1 cellular context compared by ENCODE assay signal in the genomic region with DNA sequence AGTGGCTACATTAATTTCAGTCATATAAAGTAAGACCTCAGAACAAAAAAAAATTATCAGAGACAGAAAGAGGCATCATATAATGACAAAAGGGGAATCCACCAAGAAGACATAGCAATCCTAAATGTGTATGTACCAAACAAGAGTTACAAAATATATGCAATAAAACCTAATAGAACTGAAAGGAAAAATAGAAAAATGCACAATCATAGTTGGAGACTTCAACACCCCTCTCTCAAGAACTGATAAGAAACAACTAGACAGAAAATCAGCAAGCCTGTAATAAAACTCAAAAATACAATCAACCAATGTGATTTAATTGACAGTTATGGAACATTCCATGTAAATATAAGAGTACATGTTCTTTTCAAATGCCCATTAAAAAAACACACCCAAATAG.
TF ChIP-seq lines count a peak whose summit lies in the region.

No MANE protein-coding gene starts in this region.

TF ChIP-seq in K562, 482 proteins besides CTCF, POLR2A, EP300 and RAD21:
- TF ChIP-seq, protein P1, sequence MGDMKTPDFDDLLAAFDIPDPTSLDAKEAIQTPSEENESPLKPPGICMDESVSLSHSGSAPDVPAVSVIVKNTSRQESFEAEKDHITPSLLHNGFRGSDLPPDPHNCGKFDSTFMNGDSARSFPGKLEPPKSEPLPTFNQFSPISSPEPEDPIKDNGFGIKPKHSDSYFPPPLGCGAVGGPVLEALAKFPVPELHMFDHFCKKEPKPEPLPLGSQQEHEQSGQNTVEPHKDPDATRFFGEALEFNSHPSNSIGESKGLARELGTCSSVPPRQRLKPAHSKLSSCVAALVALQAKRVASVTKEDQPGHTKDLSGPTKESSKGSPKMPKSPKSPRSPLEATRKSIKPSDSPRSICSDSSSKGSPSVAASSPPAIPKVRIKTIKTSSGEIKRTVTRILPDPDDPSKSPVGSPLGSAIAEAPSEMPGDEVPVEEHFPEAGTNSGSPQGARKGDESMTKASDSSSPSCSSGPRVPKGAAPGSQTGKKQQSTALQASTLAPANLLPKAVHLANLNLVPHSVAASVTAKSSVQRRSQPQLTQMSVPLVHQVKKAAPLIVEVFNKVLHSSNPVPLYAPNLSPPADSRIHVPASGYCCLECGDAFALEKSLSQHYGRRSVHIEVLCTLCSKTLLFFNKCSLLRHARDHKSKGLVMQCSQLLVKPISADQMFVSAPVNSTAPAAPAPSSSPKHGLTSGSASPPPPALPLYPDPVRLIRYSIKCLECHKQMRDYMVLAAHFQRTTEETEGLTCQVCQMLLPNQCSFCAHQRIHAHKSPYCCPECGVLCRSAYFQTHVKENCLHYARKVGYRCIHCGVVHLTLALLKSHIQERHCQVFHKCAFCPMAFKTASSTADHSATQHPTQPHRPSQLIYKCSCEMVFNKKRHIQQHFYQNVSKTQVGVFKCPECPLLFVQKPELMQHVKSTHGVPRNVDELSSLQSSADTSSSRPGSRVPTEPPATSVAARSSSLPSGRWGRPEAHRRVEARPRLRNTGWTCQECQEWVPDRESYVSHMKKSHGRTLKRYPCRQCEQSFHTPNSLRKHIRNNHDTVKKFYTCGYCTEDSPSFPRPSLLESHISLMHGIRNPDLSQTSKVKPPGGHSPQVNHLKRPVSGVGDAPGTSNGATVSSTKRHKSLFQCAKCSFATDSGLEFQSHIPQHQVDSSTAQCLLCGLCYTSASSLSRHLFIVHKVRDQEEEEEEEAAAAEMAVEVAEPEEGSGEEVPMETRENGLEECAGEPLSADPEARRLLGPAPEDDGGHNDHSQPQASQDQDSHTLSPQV (IDR thresholded peaks at IDR 0.05) = no peak
- peak; percentile 53; the same call in 1 of the 2 replicates for TF ChIP-seq C11orf30 (IDR thresholded peaks at IDR 0.05; ENCODE audit: low read depth)
- peak; percentile 76 for TF ChIP-seq MAFG (tag; conservative IDR thresholded peaks at IDR 0.05)
- TF ChIP-seq KDM1A (IDR thresholded peaks at IDR 0.05) = no peak
- TF ChIP-seq ZNF316 (IDR thresholded peaks at IDR 0.05) = peak; percentile 47; the same call in 1 of the 2 replicates
